9 cellular contexts compared by ENCODE assay signal in the genomic region with DNA sequence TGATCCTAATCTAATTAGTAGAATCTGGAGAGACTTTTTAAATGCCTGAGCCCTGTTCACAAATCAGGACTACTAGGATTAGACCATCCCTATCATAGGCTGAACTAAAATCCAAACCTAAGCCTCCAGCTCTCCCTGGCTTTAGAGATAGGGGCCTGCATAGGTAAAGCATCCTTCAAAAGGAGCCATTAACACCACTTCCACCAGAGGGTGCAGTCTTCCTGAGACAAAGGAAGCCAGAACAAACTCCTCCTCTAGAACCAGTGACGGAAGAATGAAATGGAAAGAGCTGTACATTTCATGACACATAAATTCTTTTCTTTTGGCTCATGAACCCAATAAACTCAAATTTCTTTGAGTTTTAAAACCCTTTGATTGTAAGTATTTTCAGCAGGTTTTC.
DNase-seq lines count a peak whose midpoint lies in the region; FAIRE-seq and TF ChIP-seq lines count a peak whose summit lies in the region.
"Had no signal": no experiment of that assay in that cellular context is flagged by ENCODE, and none has a peak within 500 bp of the region (broad histone marks: within the 10 kb centered on the region; RNA-seq: fewer than 3 reads in every experiment).

No MANE protein-coding gene starts in this region.

- H3K27ac Mint-ChIP-seq in mesothelial cell of epicardium = no peak overlapping the region

- H3K27ac ChIP-seq in fibroblast of lung (ENCODE audit: insufficient read depth, low read length) = no peak overlapping the region
- no peak overlapping the region for H3K27ac ChIP-seq in testis
- H3K27ac ChIP-seq: SJSA1 had no signal

- H3K4me2 ChIP-seq in fibroblast of lung (ENCODE audit: extremely low read depth, insufficient read depth, low read length) = no peak overlapping the region

- 43 to 63% methylated on average over 1 of the region's 1 CpG for WGBS in testis, 2 donors

- DNase-seq in G401 (ENCODE audit: low spot score) (peak; percentile 44), H54 (ENCODE audit: insufficient read length, low spot score) (peak; percentile 12), OCI-M1 (lab: John Stamatoyannopoulos, UW) (peak; percentile 93), fibroblast of lung (ENCODE audit: low read depth in 2 of 2) (peak; percentile 37 to 72), testis (peak; percentile 69), mesothelial cell of epicardium (ENCODE audit: low spot score in 2 of 2, unreplicated experiment in 2 of 2) (no peak), GF-D8 (lab: John Stamatoyannopoulos, UW) (no peak)

- in situ Hi-C loops in G401 (cut with HindIII; ENCODE audit: low sequenced_read_pairs) = no loop called here

- H3K36me3 ChIP-seq in fibroblast of lung (ENCODE audit: control insufficient read depth, insufficient read depth, low read length) = no peaks in the 10 kb centered on the region
- H3K36me3 ChIP-seq in testis (ENCODE audit: low read depth, missing control alignments) = no peaks in the 10 kb centered on the region
- H3K36me3 ChIP-seq: SJSA1 had no signal

- no peaks in the 10 kb centered on the region for H4K20me1 ChIP-seq in fibroblast of lung (ENCODE audit: control insufficient read depth, extremely low read depth, insufficient read depth, low read length)

- no peaks in the 10 kb centered on the region for H3K9me3 Mint-ChIP-seq in mesothelial cell of epicardium

- no peaks in the 10 kb centered on the region for H3K36me3 Mint-ChIP-seq in mesothelial cell of epicardium

- TF ChIP-seq CTCF in LNCAP (IDR thresholded peaks at IDR 0.05) = peak; percentile 55
- TF ChIP-seq CTCF in fibroblast of lung (conservative IDR thresholded peaks at IDR 0.05 in 1 of 2, IDR thresholded peaks at IDR 0.05 in 1 of 2; ENCODE audit: low read depth in 1 of 2, low read length in 2 of 2) = peak; percentile 33 to 62
- TF ChIP-seq CTCF in testis (IDR thresholded peaks at IDR 0.05) = peak in 2 of 3 experiments; percentile 22 to 27
- TF ChIP-seq CTCF in mesothelial cell of epicardium (IDR thresholded peaks at IDR 0.05; ENCODE audit: unreplicated experiment) = no peak

- H3K9me3 ChIP-seq in fibroblast of lung (ENCODE audit: control insufficient read depth, insufficient read depth, low read depth, low read length) = no peaks in the 10 kb centered on the region
- no peaks in the 10 kb centered on the region for H3K9me3 ChIP-seq in testis

- H2AFZ ChIP-seq in fibroblast of lung (ENCODE audit: low read length) = no peak overlapping the region

- H3K4me3 ChIP-seq in fibroblast of lung (replicated peaks in 1 of 4; ENCODE audit: control extremely low read depth in 1 of 4, insufficient read depth in 1 of 4, low read depth in 3 of 4, low read length in 4 of 4) (no peak overlapping the region), testis (no peak overlapping the region)
- H3K4me3 ChIP-seq: SJSA1 had no signal

- H3K27me3 ChIP-seq in fibroblast of lung (ENCODE audit: control insufficient read depth, insufficient read depth, low read length) = no peaks in the 10 kb centered on the region
- no peaks in the 10 kb centered on the region for H3K27me3 ChIP-seq in testis
- H3K27me3 ChIP-seq: SJSA1 had no signal

- H3K4me3 Mint-ChIP-seq in mesothelial cell of epicardium = no peak overlapping the region

- no peaks in the 10 kb centered on the region for H3K4me1 ChIP-seq in fibroblast of lung (ENCODE audit: control insufficient read depth, extremely low read depth, insufficient read depth, low read length)
- no peaks in the 10 kb centered on the region for H3K4me1 ChIP-seq in testis
- H3K4me1 ChIP-seq: SJSA1 had no signal

- H3K27me3 Mint-ChIP-seq in mesothelial cell of epicardium (ENCODE audit: low read depth) = no peaks in the 10 kb centered on the region

- intact Hi-C loops in testis (cut with DNase I; ENCODE audit: low total_unique reads) = no loop called here

- TF ChIP-seq POLR2A in H54 (IDR thresholded peaks at IDR 0.05; ENCODE audit: low read depth, low read length) (no peak), testis (IDR thresholded peaks at IDR 0.05) (no peak)

- H3K79me2 ChIP-seq in fibroblast of lung (ENCODE audit: control insufficient read depth, insufficient read depth, low read length) = no peaks in the 10 kb centered on the region

- peak; percentile 66 for FAIRE-seq in H54 (lab: Jason Lieb, UNC)

- H3K9ac ChIP-seq in fibroblast of lung (ENCODE audit: insufficient read depth, low read length) = no peak overlapping the region

- H3K4me1 Mint-ChIP-seq in mesothelial cell of epicardium = peaks cover 4% of the 10 kb centered on the region

Comparison
In these comparisons a context has a peak if more than half of its experiments do, and no peak if none do; other contexts are left out.
1. DNase-seq: peak in G401 (single experiment), H54 (single experiment), OCI-M1 (single experiment), fibroblast of lung (2 of 2) and testis (single experiment); none in mesothelial cell of epicardium (0 of 2) and GF-D8 (single experiment).